ENCODE assay signal across 11 cellular contexts in the genomic region with DNA sequence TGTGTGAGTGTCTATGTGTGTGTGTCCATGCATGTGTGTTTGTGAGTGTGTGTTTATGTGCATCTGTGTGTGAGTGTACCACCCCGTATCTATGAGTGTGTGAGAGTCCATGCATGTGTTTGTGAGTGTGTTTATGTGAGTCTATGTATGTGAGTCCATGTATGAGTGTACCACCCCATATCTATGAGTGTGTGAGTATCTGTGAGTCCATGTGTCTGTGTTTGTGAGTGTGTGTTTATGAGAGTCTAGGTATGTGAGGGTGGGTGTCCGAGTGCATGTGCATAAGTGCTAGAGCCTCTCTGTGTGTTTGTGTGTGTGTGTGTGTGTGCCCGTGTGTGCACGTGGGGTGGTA.
"Had no signal": no experiment of that assay in that cellular context is flagged by ENCODE, and none has a peak within 500 bp of the region (broad histone marks: within the 10 kb centered on the region; RNA-seq: fewer than 3 reads in every experiment).

No MANE protein-coding gene starts in this region.

- H3K27me3 ChIP-seq: cardiac muscle cell had no signal

- FAIRE-seq: small intestine had no signal

- H3K27ac Mint-ChIP-seq: activated B cell treated with CpG ODN at 0.5 μM for 24 hours; activated naive CD8-positive, alpha-beta T cell treated with anti-CD3 and anti-CD28 coated beads, Interleukin-2, amount 50 U/mL, for 24 hours; activated T-cell treated with anti-CD3 and anti-CD28 coated beads, Interleukin-2, amount 50 U/mL, for 72 hours; immature natural killer cell; progenitor cell of endocrine pancreas had no signal

- DNase-seq: activated B cell treated with CpG ODN at 0.5 μM for 24 hours, trophoblast cell had no signal

- H3K27ac ChIP-seq: cardiac muscle cell, esophagus muscularis mucosa had no signal

- H3K9me3 ChIP-seq: esophagus muscularis mucosa, mucosa of descending colon had no signal

- H3K4me3 Mint-ChIP-seq: activated B cell treated with CpG ODN at 0.5 μM for 24 hours; activated naive CD8-positive, alpha-beta T cell treated with anti-CD3 and anti-CD28 coated beads, Interleukin-2, amount 50 U/mL, for 24 hours; activated T-cell treated with anti-CD3 and anti-CD28 coated beads, Interleukin-2, amount 50 U/mL, for 72 hours; immature natural killer cell; naive thymus-derived CD8-positive, alpha-beta T cell had no signal

- H3K4me3 ChIP-seq: cardiac muscle cell, esophagus muscularis mucosa, mucosa of descending colon had no signal

- H3K4me1 Mint-ChIP-seq: activated B cell treated with CpG ODN at 0.5 μM for 24 hours had no signal

- H3K27me3 Mint-ChIP-seq: activated B cell treated with CpG ODN at 0.5 μM for 24 hours; activated naive CD8-positive, alpha-beta T cell treated with anti-CD3 and anti-CD28 coated beads, Interleukin-2, amount 50 U/mL, for 24 hours; naive thymus-derived CD8-positive, alpha-beta T cell had no signal

- H3K36me3 ChIP-seq: cardiac muscle cell had no signal

- H3K9me3 Mint-ChIP-seq: activated B cell treated with CpG ODN at 0.5 μM for 24 hours; activated naive CD8-positive, alpha-beta T cell treated with anti-CD3 and anti-CD28 coated beads, Interleukin-2, amount 50 U/mL, for 24 hours; activated T-cell treated with anti-CD3 and anti-CD28 coated beads, Interleukin-2, amount 50 U/mL, for 72 hours; immature natural killer cell; naive thymus-derived CD8-positive, alpha-beta T cell had no signal
